Comparison of ENCODE assay signal across 8 cellular contexts in the genomic region with DNA sequence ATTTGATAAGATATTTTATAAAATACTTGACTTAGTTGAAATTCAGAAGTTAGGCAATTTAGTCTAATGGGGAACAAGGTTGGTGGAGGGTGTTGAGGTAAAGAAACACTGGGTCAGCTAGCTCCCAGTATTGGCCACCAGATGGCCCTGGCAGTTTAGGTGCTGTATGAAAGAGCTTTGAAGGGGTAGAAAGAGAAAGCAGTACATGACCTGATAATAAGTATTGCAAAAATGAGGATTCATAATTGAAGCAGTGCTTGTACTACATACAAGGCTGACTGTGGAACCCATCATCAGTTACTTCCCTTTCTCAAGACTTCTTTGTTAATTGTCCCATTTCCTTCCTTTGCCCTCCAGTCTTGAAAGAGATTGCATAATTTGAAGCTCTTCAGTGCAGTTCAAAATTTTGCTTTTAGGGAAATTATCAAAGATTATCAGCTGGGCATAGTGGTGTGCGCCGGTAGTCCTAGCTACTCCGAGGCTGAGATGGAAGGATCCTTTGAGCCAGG. TPM values are rescaled to one million over a fixed set of nuclear protein-coding genes. Genes with fewer than 3 reads are reported as not detected.
DNase-seq lines count a peak whose midpoint lies in the region; ATAC-seq, FAIRE-seq and TF ChIP-seq lines count a peak whose summit lies in the region.

No MANE protein-coding gene starts in this region.

- peaks cover 98% of the 10 kb centered on the region for H3K79me2 ChIP-seq in astrocyte (ENCODE audit: insufficient read depth, low read length)

- peak; percentile 67 for ATAC-seq in left colon

- H3K27ac Mint-ChIP-seq in astrocyte (ENCODE audit: unreplicated experiment) = peak overlapping the region; percentile 44
- H3K27ac Mint-ChIP-seq in mesothelial cell of epicardium = no peak overlapping the region

- in situ Hi-C loops in ACHN (cut with HindIII; ENCODE audit: low pct_ligation_motif_present, low pct_unique_long_range_greater_than_20kb, low sequenced_read_pairs) = loop anchor here (25.0 kb wide), 1 partner anchor 417 kb away; no protein-coding TSS in a partner anchor

- DNase-seq in ACHN (peak; percentile 62), GM10266 (ENCODE audit: extremely low spot score) (peak; percentile 10), NCI-H524 treated with DMSO at 0.1 percent for 48 hours (lab: John Stamatoyannopoulos, UW) (peak; percentile 4), astrocyte (ENCODE audit: low read depth) (peak; percentile 27), left colon (peak in 1 of 2 donors; percentile 39), HK-2 (ENCODE audit: unreplicated experiment) (no peak), mesothelial cell of epicardium (ENCODE audit: low spot score in 2 of 2, unreplicated experiment in 2 of 2) (no peak), spleen (no peak)

- H3K9me3 Mint-ChIP-seq in astrocyte (ENCODE audit: unreplicated experiment) (no peaks in the 10 kb centered on the region), mesothelial cell of epicardium (peaks cover 9% of the 10 kb centered on the region)

- H3K27ac ChIP-seq in astrocyte (ENCODE audit: low read depth, low read length) = no peak overlapping the region
- peak overlapping the region in 4 of 8 donors; percentile 10 to 62 (median 21) for H3K27ac ChIP-seq in spleen

- H3K36me3 Mint-ChIP-seq in astrocyte (ENCODE audit: low read depth, unreplicated experiment) = no peaks in the 10 kb centered on the region
- peaks cover 3% of the 10 kb centered on the region for H3K36me3 Mint-ChIP-seq in mesothelial cell of epicardium

- TF ChIP-seq CTCF in GM10266 (IDR thresholded peaks at IDR 0.05; ENCODE audit: control insufficient read depth, insufficient read depth, low read depth, missing control alignments) (peak; percentile 57), astrocyte (IDR thresholded peaks at IDR 0.05; ENCODE audit: insufficient read depth, low read depth, low read length) (peak; percentile 60), mesothelial cell of epicardium (IDR thresholded peaks at IDR 0.05; ENCODE audit: unreplicated experiment) (no peak), spleen (IDR thresholded peaks at IDR 0.05 in 8 of 11, conservative IDR thresholded peaks at IDR 0.05 in 3 of 11) (peak in 5 of 11 experiments; percentile 8 to 50 (median 26))

- H3K4me1 Mint-ChIP-seq in astrocyte (ENCODE audit: low read depth, unreplicated experiment) (peaks cover 33% of the 10 kb centered on the region), mesothelial cell of epicardium (peaks cover 9% of the 10 kb centered on the region)

- no peak overlapping the region for H3K4me2 ChIP-seq in astrocyte (ENCODE audit: low read length)

- H3K9me3 ChIP-seq in astrocyte (ENCODE audit: insufficient read depth, low read depth, low read length) (no peaks in the 10 kb centered on the region), spleen (no peaks in the 10 kb centered on the region)

- no peak overlapping the region for H3K4me3 Mint-ChIP-seq in astrocyte (ENCODE audit: unreplicated experiment)
- H3K4me3 Mint-ChIP-seq in mesothelial cell of epicardium = no peak overlapping the region

- intact Hi-C loops in left colon (cut with DNase I, micrococcal nuclease) = loop anchor here in 1 of 2 donors (10.0 kb wide), 1 partner anchor 409 kb away; no protein-coding TSS in a partner anchor
- intact Hi-C loops in spleen (cut with DNase I; ENCODE audit: low total_unique reads) = no loop called here

- peaks cover 63% of the 10 kb centered on the region for H4K20me1 ChIP-seq in astrocyte (ENCODE audit: insufficient read depth, low read length)

- H3K27me3 ChIP-seq in astrocyte (ENCODE audit: insufficient read depth, low read length) = no peaks in the 10 kb centered on the region
- no peaks in the 10 kb centered on the region for H3K27me3 ChIP-seq in spleen (replicated peaks in 1 of 7)

- FAIRE-seq in astrocyte (lab: Jason Lieb, UNC) = peak; percentile 17

- H3K9ac ChIP-seq in astrocyte (ENCODE audit: low read length) = no peak overlapping the region

- H3K36me3 ChIP-seq in astrocyte (ENCODE audit: insufficient read depth, low read length) (no peaks in the 10 kb centered on the region), spleen (no peaks in the 10 kb centered on the region)

- H3K27me3 Mint-ChIP-seq in astrocyte (ENCODE audit: low read depth, unreplicated experiment) = no peaks in the 10 kb centered on the region
- H3K27me3 Mint-ChIP-seq in mesothelial cell of epicardium (ENCODE audit: low read depth) = no peaks in the 10 kb centered on the region

- no peak for TF ChIP-seq POLR2A in spleen (IDR thresholded peaks at IDR 0.05)

- H3K4me1 ChIP-seq in astrocyte (ENCODE audit: insufficient read depth, low read length) (peaks cover 9% of the 10 kb centered on the region), spleen (peaks cover 0 to 23% (median 5%) of the 10 kb centered on the region in 6 donors)

- 30 to 70% (median 38%) methylated on average over 3 of the region's 3 CpGs for WGBS in spleen, 5 donors

- no peak overlapping the region for H2AFZ ChIP-seq in astrocyte (ENCODE audit: low read depth, low read length)

- H3K4me3 ChIP-seq in astrocyte (ENCODE audit: insufficient read depth, low read depth, low read length) = no peak overlapping the region
- no peak overlapping the region for H3K4me3 ChIP-seq in spleen

RNA-seq across cellular contexts. Expression of a gene that starts 29.4 kb away (rescaled TPM):
- 62.2 and 66.9 TPM in 2 replicates for total RNA-seq in astrocyte
- total RNA-seq in left colon = 10 to 100 TPM; 16.2 to 22.8 TPM
- 95.2 to 98.1 TPM (median 96.8 TPM) in 3 replicates for total RNA-seq in mesothelial cell of epicardium
- 10 to 100 TPM in 6 of 7 donors, 1 to 10 TPM in 1; 8.2 to 35.8 (median 23.8) TPM for total RNA-seq in spleen
- polyA plus RNA-seq in spleen = under 1 TPM; 0.47 to 0.90 (median 0.63) TPM

Comparison
In these comparisons a context has a peak if more than half of its experiments do, and no peak if none do; other contexts are left out.
1. DNase-seq: peak in ACHN (single experiment), GM10266 (single experiment), NCI-H524 treated with DMSO at 0.1 percent for 48 hours (single experiment) and astrocyte (single experiment); none in HK-2 (single experiment), mesothelial cell of epicardium (0 of 2) and spleen (single experiment).